2 cellular contexts compared by ENCODE assay signal in genomic region chr5:75320341-75320740, GRCh38.
TF ChIP-seq lines count a peak whose summit lies in the region.

No MANE protein-coding gene starts in this region.

TF ChIP-seq in HCT116, 20 proteins besides CTCF, POLR2A, EP300 and RAD21 (continued from another document):
- TF ChIP-seq SRF (IDR thresholded peaks at IDR 0.05; ENCODE audit: low read depth) (no peak), ELF1 (IDR thresholded peaks at IDR 0.05; ENCODE audit: borderline replicate concordance, low read depth) (no peak), MAX (IDR thresholded peaks at IDR 0.05) (no peak), REST (IDR thresholded peaks at IDR 0.05; ENCODE audit: low read depth) (no peak), SP1 (IDR thresholded peaks at IDR 0.05; ENCODE audit: low read depth) (no peak), ZBTB33 (IDR thresholded peaks at IDR 0.05; ENCODE audit: extremely low read depth, insufficient replicate concordance, low read length) (no peak), ZFX (IDR thresholded peaks at IDR 0.05) (no peak), EGR1 (IDR thresholded peaks at IDR 0.05; ENCODE audit: low read depth) (no peak), TCF7L2 (IDR thresholded peaks at IDR 0.05; ENCODE audit: borderline replicate concordance, extremely low read depth, insufficient read depth, insufficient read length) (no peak), YY1 (IDR thresholded peaks at IDR 0.05; ENCODE audit: extremely low read depth, insufficient replicate concordance, low read depth, low read length) (no peak), EZH2phosphoT487 (IDR thresholded peaks at IDR 0.05; ENCODE audit: borderline replicate concordance) (no peak), JUND (IDR thresholded peaks at IDR 0.05) (no peak), ATF3 (IDR thresholded peaks at IDR 0.05) (no peak), CBX3 (IDR thresholded peaks at IDR 0.05; ENCODE audit: low read depth) (no peak), FOSL1 (IDR thresholded peaks at IDR 0.05; ENCODE audit: low read depth) (no peak)

TF ChIP-seq in H1, 55 proteins besides CTCF, POLR2A, EP300 and RAD21:
- TF ChIP-seq POU5F1 (IDR thresholded peaks at IDR 0.05; ENCODE audit: low read depth, low read length) (no peak), USF2 (IDR thresholded peaks at IDR 0.05; ENCODE audit: low read length) (no peak), RNF2 (IDR thresholded peaks at IDR 0.05; ENCODE audit: borderline replicate concordance, low read depth, low read length, missing control alignments, poor library complexity, severe bottlenecking) (no peak), TAF1 (IDR thresholded peaks at IDR 0.05; ENCODE audit: low read depth, low read length) (no peak), CREB1 (IDR thresholded peaks at IDR 0.05) (no peak), CEBPB (IDR thresholded peaks at IDR 0.05; ENCODE audit: low read depth, low read length) (no peak), KDM1A (IDR thresholded peaks at IDR 0.05; ENCODE audit: borderline replicate concordance, low read length) (no peak), SP1 (IDR thresholded peaks at IDR 0.05; ENCODE audit: low read depth, low read length) (no peak), ZNF274 (IDR thresholded peaks at IDR 0.05; ENCODE audit: borderline replicate concordance, extremely low read depth, low read length) (no peak), ATF3 (IDR thresholded peaks at IDR 0.05; ENCODE audit: insufficient read depth, low read depth, low read length) (no peak)
